17 cellular contexts compared by ENCODE assay signal in the genomic region with DNA sequence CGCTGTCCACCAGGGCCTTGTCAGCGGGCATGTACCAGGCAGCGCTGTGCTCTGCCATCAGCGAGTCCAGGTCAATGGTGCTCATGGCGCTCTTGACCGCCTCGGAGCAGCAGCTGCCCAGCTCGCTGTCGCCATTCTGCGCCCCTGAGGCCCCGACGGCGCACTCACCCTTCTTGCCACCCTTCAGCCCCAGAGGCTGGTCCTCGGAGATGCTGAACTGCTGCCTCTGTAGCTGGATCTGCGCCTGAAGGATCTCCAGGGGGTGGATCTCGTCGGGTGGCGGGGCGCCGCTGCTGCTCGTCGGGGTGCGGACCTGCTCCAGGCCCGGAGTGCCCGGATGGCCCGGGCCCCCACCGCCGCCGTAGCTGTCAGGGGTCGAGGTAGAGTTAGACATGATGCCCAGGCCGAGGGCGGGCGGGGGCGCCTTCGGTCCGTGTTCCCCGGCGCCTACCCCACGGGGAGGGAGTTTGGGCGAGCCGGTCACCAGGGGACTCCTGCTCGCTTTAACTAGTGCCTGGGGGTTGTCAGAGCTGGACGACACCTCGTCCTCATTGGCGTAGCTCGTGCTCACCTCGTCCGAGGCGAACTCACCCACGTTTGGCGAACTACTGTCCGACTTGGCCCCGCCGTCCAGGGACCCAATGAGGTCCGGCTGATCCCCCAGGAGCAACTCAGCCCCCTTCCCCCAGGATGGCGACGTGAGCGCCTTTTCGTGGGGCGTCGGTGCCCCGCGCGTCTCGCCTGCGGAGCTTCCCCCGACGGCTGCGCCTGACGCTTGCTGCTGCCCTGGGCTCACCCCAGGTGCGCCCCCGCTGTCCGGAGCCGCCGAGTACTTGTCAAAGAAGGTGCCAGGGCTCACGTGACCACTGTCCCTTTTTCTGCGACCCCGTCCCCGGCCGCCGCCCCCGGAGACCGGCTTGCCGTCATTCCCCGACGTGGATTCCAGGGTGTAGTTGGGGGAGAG. TPM values are rescaled to one million over a fixed set of nuclear protein-coding genes. Genes with fewer than 3 reads are reported as not detected.
DNase-seq lines count a peak whose midpoint lies in the region; ATAC-seq, FAIRE-seq and TF ChIP-seq lines count a peak whose summit lies in the region.
"Had no signal": no experiment of that assay in that cellular context is flagged by ENCODE, and none has a peak within 500 bp of the region (broad histone marks: within the 10 kb centered on the region; RNA-seq: fewer than 3 reads in every experiment).

No MANE protein-coding gene starts in this region.

- H3K4me2 ChIP-seq in hepatocyte, result peak overlapping the region; percentile 97

- H3K9me2 ChIP-seq in hepatocyte (replicated peaks; ENCODE audit: insufficient read depth), result no peaks in the 10 kb centered on the region

- intact Hi-C loops in psoas muscle (cut with DNase I), result loop anchor here (5.0 kb wide), 2 partner anchors 80 to 160 kb away; no protein-coding TSS in a partner anchor
- intact Hi-C loops in testis (cut with DNase I; ENCODE audit: low total_unique reads), result no loop called here

- H3K27me3 Mint-ChIP-seq in stimulated activated naive B cell treated with anti-CD40 and anti-IgM and Interleukin-4, amounts not matched to agents 10 μg/mL and 1 μg/mL and 100 μg/mL, for 72 hours, result peaks cover 5 to 13% of the 10 kb centered on the region in 2 donors

- H3K36me3 ChIP-seq in H7 (replicated peaks; ENCODE audit: control insufficient read depth, insufficient read depth, low read length) (no peaks in the 10 kb centered on the region), brain microvascular endothelial cell (replicated peaks) (peaks cover 12% of the 10 kb centered on the region), hepatocyte (replicated peaks; ENCODE audit: insufficient read depth, low read depth) (no peaks in the 10 kb centered on the region), psoas muscle (ENCODE audit: insufficient read depth in 1 of 2, low read depth in 1 of 2) (no peaks in the 10 kb centered on the region), testis (ENCODE audit: low read depth, missing control alignments) (no peaks in the 10 kb centered on the region)

- H3K27ac ChIP-seq in brain microvascular endothelial cell, result no peak overlapping the region
- no peak overlapping the region for H3K27ac ChIP-seq in hepatocyte
- H3K27ac ChIP-seq in psoas muscle, result peak overlapping the region; percentile 94
- no peak overlapping the region for H3K27ac ChIP-seq in testis
- H3K27ac ChIP-seq: left lung had no signal

- in situ Hi-C loops in brain microvascular endothelial cell (cut with HindIII; ENCODE audit: low pct_ligation_motif_present, low sequenced_read_pairs), result no loop called here

- H3K4me3 ChIP-seq in H7 (ENCODE audit: insufficient read depth, low read depth, low read length) (no peak overlapping the region), brain microvascular endothelial cell (ENCODE audit: low read depth, low read length) (peak overlapping the region; percentile 27), hepatocyte (no peak overlapping the region), psoas muscle (peak overlapping the region; percentile 95), testis (no peak overlapping the region)
- H3K4me3 ChIP-seq: K562, skin epidermis had no signal

- peaks cover under 1 to 7% of the 10 kb centered on the region in 2 donors for H3K4me1 Mint-ChIP-seq in stimulated activated naive B cell treated with anti-CD40 and anti-IgM and Interleukin-4, amounts not matched to agents 10 μg/mL and 1 μg/mL and 100 μg/mL, for 72 hours

- TF ChIP-seq CTCF in brain microvascular endothelial cell (IDR thresholded peaks at IDR 0.05; ENCODE audit: low read depth, low read length, missing control alignments) (no peak), hepatocyte (IDR thresholded peaks at IDR 0.05; ENCODE audit: poor library complexity) (no peak), psoas muscle (IDR thresholded peaks at IDR 0.05) (no peak), testis (IDR thresholded peaks at IDR 0.05) (no peak)

- no peak overlapping the region for H2AFZ ChIP-seq in hepatocyte

- H3K27ac Mint-ChIP-seq in stimulated activated naive B cell treated with anti-CD40 and anti-IgM and Interleukin-4, amounts not matched to agents 10 μg/mL and 1 μg/mL and 100 μg/mL, for 72 hours, result no peak overlapping the region
- H3K27ac Mint-ChIP-seq: activated CD8-positive, alpha-beta T cell treated with anti-CD3 and anti-CD28 coated beads for 36 hours; natural killer cell treated with Interleukin-12 subunit alpha and Interleukin-12 subunit beta and Interleukin-15 and Interleukin-18, amount 100 ng/mL, for 72 hours; stimulated activated naive CD8-positive, alpha-beta T cell treated with anti-CD3 and anti-CD28 coated beads, Interleukin-15, amount 100 ng/mL, for 72 hours had no signal

- H3K79me2 ChIP-seq in hepatocyte, result no peaks in the 10 kb centered on the region

- H4K20me1 ChIP-seq in hepatocyte (ENCODE audit: insufficient read depth, poor library complexity, severe bottlenecking), result no peaks in the 10 kb centered on the region

- H3K36me3 Mint-ChIP-seq in stimulated activated naive B cell treated with anti-CD40 and anti-IgM and Interleukin-4, amounts not matched to agents 10 μg/mL and 1 μg/mL and 100 μg/mL, for 72 hours, result no peaks in the 10 kb centered on the region
- H3K36me3 Mint-ChIP-seq: natural killer cell treated with Interleukin-12 subunit alpha and Interleukin-12 subunit beta and Interleukin-15 and Interleukin-18, amount 100 ng/mL, for 72 hours had no signal

- DNase-seq in H7 (peak; percentile 66), brain microvascular endothelial cell (no peak), hepatocyte (ENCODE audit: low spot score) (no peak), psoas muscle (peak in 1 of 2 donors; percentile 73), testis (no peak), GM12892 (ENCODE audit: insufficient read length) (no peak)
- DNase-seq in stimulated activated naive B cell treated with anti-CD40 and anti-IgM and Interleukin-4, amounts not matched to agents 10 μg/mL and 1 μg/mL and 100 μg/mL, for 72 hours, result no peak
- DNase-seq: activated CD8-positive, alpha-beta T cell treated with anti-CD3 and anti-CD28 coated beads for 36 hours; COR-L47; left lung; NCI-H1092; NCI-H2227 treated with DMSO at 0.1 percent for 48 hours; stimulated activated naive CD8-positive, alpha-beta T cell treated with anti-CD3 and anti-CD28 coated beads, Interleukin-15, amount 100 ng/mL, for 72 hours had no signal

- peaks cover 30% of the 10 kb centered on the region for H3K4me1 ChIP-seq in hepatocyte (ENCODE audit: insufficient read depth)
- H3K4me1 ChIP-seq in psoas muscle, result peaks cover 49% of the 10 kb centered on the region
- peaks cover 18% of the 10 kb centered on the region for H3K4me1 ChIP-seq in testis

- no peaks in the 10 kb centered on the region for H3K9me3 Mint-ChIP-seq in stimulated activated naive B cell treated with anti-CD40 and anti-IgM and Interleukin-4, amounts not matched to agents 10 μg/mL and 1 μg/mL and 100 μg/mL, for 72 hours
- H3K9me3 Mint-ChIP-seq: activated CD8-positive, alpha-beta T cell treated with anti-CD3 and anti-CD28 coated beads for 36 hours; natural killer cell treated with Interleukin-12 subunit alpha and Interleukin-12 subunit beta and Interleukin-15 and Interleukin-18, amount 100 ng/mL, for 72 hours; stimulated activated naive CD8-positive, alpha-beta T cell treated with anti-CD3 and anti-CD28 coated beads, Interleukin-15, amount 100 ng/mL, for 72 hours had no signal

- no peak for TF ChIP-seq POLR2A in testis (IDR thresholded peaks at IDR 0.05)
- TF ChIP-seq POLR2A in GM12892 (IDR thresholded peaks at IDR 0.05; ENCODE audit: low read depth, low read length), result no peak

- H3K27me3 ChIP-seq in H7 (ENCODE audit: control insufficient read depth, insufficient read depth, low read length), result peaks cover 65% of the 10 kb centered on the region
- peaks cover 4% of the 10 kb centered on the region for H3K27me3 ChIP-seq in brain microvascular endothelial cell (replicated peaks)
- H3K27me3 ChIP-seq in hepatocyte, result peaks cover 77% of the 10 kb centered on the region
- H3K27me3 ChIP-seq in psoas muscle (ENCODE audit: insufficient read depth in 3 of 3, low read length in 2 of 3), result no peaks in the 10 kb centered on the region
- no peaks in the 10 kb centered on the region for H3K27me3 ChIP-seq in testis

- WGBS in hepatocyte (ENCODE audit: low lambda C conversion rate, missing lambda C conversion rate), result 45% methylated on average over 79 of the region's 86 CpGs
- WGBS in psoas muscle, 3 donors, result 54 to 78% (median 59%) methylated on average over 78 to 86 of the region's 86 CpGs
- WGBS in testis, 2 donors, result 60 to 74% methylated on average over 6 to 86 of the region's 86 CpGs

- H3K9me3 ChIP-seq in hepatocyte (ENCODE audit: low read depth) (no peaks in the 10 kb centered on the region), psoas muscle (no peaks in the 10 kb centered on the region), testis (no peaks in the 10 kb centered on the region)
- H3K9me3 ChIP-seq: left lung had no signal

- H3K4me3 Mint-ChIP-seq in stimulated activated naive B cell treated with anti-CD40 and anti-IgM and Interleukin-4, amounts not matched to agents 10 μg/mL and 1 μg/mL and 100 μg/mL, for 72 hours, result no peak overlapping the region
- H3K4me3 Mint-ChIP-seq: activated CD8-positive, alpha-beta T cell treated with anti-CD3 and anti-CD28 coated beads for 36 hours; natural killer cell treated with Interleukin-12 subunit alpha and Interleukin-12 subunit beta and Interleukin-15 and Interleukin-18, amount 100 ng/mL, for 72 hours; stimulated activated naive CD8-positive, alpha-beta T cell treated with anti-CD3 and anti-CD28 coated beads, Interleukin-15, amount 100 ng/mL, for 72 hours had no signal

- FAIRE-seq in GM12892 (lab: Jason Lieb, UNC), result no peak
- FAIRE-seq: K562 had no signal

- ATAC-seq in psoas muscle (peak in 2 of 4 donors; percentile 25 to 26), GM19395 (IDR thresholded peaks at IDR 0.05; ENCODE audit: unreplicated experiment) (no peak)
- ATAC-seq in stimulated activated naive B cell treated with anti-CD40 and anti-IgM and Interleukin-4, amounts not matched to agents 10 μg/mL and 1 μg/mL and 100 μg/mL, for 72 hours (replicated peaks), result no peak
- ATAC-seq: activated CD8-positive, alpha-beta T cell treated with anti-CD3 and anti-CD28 coated beads for 36 hours; K562; left lung; natural killer cell treated with Interleukin-12 subunit alpha and Interleukin-12 subunit beta and Interleukin-15 and Interleukin-18, amount 100 ng/mL, for 72 hours; stimulated activated naive CD8-positive, alpha-beta T cell treated with anti-CD3 and anti-CD28 coated beads, Interleukin-15, amount 100 ng/mL, for 72 hours had no signal

RNA-seq across cellular contexts. Expression of gene MN1, which starts 4.4 kb away (rescaled TPM):
- total RNA-seq in H7 (2014; rRNA removed; shearing (Covaris generic)), result 22.1 and 26.4 TPM in 2 replicates
- total RNA-seq in hepatocyte, result 3.2 and 4.4 TPM in 2 replicates
- 2.3 and 2.6 TPM in 2 replicates for polyA plus RNA-seq in hepatocyte
- 10 to 100 TPM in 3 of 4 donors, 1 to 10 TPM in 1; 7.3 to 39.3 (median 21.3) TPM for total RNA-seq in psoas muscle
- 10 to 100 TPM in 2 of 3 donors, 1 to 10 TPM in 1; 4.3 to 17.6 (median 14.8) TPM for polyA plus RNA-seq in psoas muscle
- 1 to 10 TPM; 3.2 to 4.3 TPM for total RNA-seq in testis
- polyA plus RNA-seq in testis (ENCODE audit: insufficient read depth, low read depth, low replicate concordance), result 5.6 TPM
- not detected for polyA plus RNA-seq in GM12892 (2012; ENCODE audit: missing spikeins)

Comparison
In these comparisons a context has a peak if more than half of its experiments do, and no peak if none do; other contexts are left out.
1. H3K4me3 ChIP-seq: peak in brain microvascular endothelial cell (single experiment) and psoas muscle (single experiment); none in H7 (single experiment), hepatocyte (single experiment) and testis (0 of 2).